In genomic region chr15:72740202-72740601, GRCh38 we compare ENCODE assay signal across 12 cellular contexts. TPM values are rescaled to one million over a fixed set of nuclear protein-coding genes. Genes with fewer than 3 reads are reported as not detected.
DNase-seq lines count a peak whose midpoint lies in the region; ATAC-seq lines count a peak whose summit lies in the region.
"Had no signal": no experiment of that assay in that cellular context is flagged by ENCODE, and none has a peak within 500 bp of the region (broad histone marks: within the 10 kb centered on the region; RNA-seq: fewer than 3 reads in every experiment).

No MANE protein-coding gene starts in this region.

- H3K36me3 ChIP-seq in SJSA1, result peaks cover 31% of the 10 kb centered on the region

- no peaks in the 10 kb centered on the region; the same call in 1 of the 2 replicates for H3K4me1 ChIP-seq in SJSA1 (replicated peaks)

- H3K4me3 Mint-ChIP-seq in activated naive CD4-positive, alpha-beta T cell treated with anti-CD3 and anti-CD28 coated beads, Interleukin-2, amount 10 ng/mL, durations not matched to agents 7 days and 5 days, result peak overlapping the region; percentile 3
- H3K4me3 Mint-ChIP-seq in stimulated activated naive CD8-positive, alpha-beta T cell treated with anti-CD3 and anti-CD28 coated beads, Interleukin-15, Interleukin-2, amounts not matched to agents 100 ng/mL and 50 ng/mL, for 24 hours, result peak overlapping the region; percentile 42

- H3K9me3 Mint-ChIP-seq in activated naive CD4-positive, alpha-beta T cell treated with anti-CD3 and anti-CD28 coated beads, Interleukin-2, amount 10 ng/mL, durations not matched to agents 7 days and 5 days, result no peaks in the 10 kb centered on the region
- no peaks in the 10 kb centered on the region for H3K9me3 Mint-ChIP-seq in stimulated activated naive CD8-positive, alpha-beta T cell treated with anti-CD3 and anti-CD28 coated beads, Interleukin-15, Interleukin-2, amounts not matched to agents 100 ng/mL and 50 ng/mL, for 24 hours
- H3K9me3 Mint-ChIP-seq: IgD-negative memory B cell had no signal

- H3K9me3 ChIP-seq in SJSA1 (replicated peaks), result no peaks in the 10 kb centered on the region

- no peak for DNase-seq in activated naive CD4-positive, alpha-beta T cell treated with anti-CD3 and anti-CD28 coated beads, Interleukin-2, amount 10 ng/mL, durations not matched to agents 7 days and 5 days
- DNase-seq in activated naive CD4-positive, alpha-beta T cell treated with Interleukin-2 at 50 U/mL for 16 hours, result no peak
- DNase-seq in SJSA1 (ENCODE audit: low read depth in 1 of 2, low spot score in 2 of 2), result peak in 1 of 2 experiments; percentile 28
- no peak for DNase-seq in NCI-H2171 (lab: John Stamatoyannopoulos, UW)
- no peak for DNase-seq in GOT3 (lab: John Stamatoyannopoulos, UW)
- no peak for DNase-seq in glomerular visceral epithelial cell (ENCODE audit: extremely low spot score)
- DNase-seq: AML-193 had no signal

- peak overlapping the region; percentile 79 for H3K27ac Mint-ChIP-seq in activated naive CD4-positive, alpha-beta T cell treated with anti-CD3 and anti-CD28 coated beads, Interleukin-2, amount 10 ng/mL, durations not matched to agents 7 days and 5 days
- peak overlapping the region; percentile 57 for H3K27ac Mint-ChIP-seq in stimulated activated naive CD8-positive, alpha-beta T cell treated with anti-CD3 and anti-CD28 coated beads, Interleukin-15, Interleukin-2, amounts not matched to agents 100 ng/mL and 50 ng/mL, for 24 hours

- peak overlapping the region; percentile 40 for H3K27ac ChIP-seq in SJSA1
- H3K27ac ChIP-seq: parathyroid adenoma had no signal

- peaks cover 50% of the 10 kb centered on the region for H3K36me3 Mint-ChIP-seq in activated naive CD4-positive, alpha-beta T cell treated with anti-CD3 and anti-CD28 coated beads, Interleukin-2, amount 10 ng/mL, durations not matched to agents 7 days and 5 days
- H3K36me3 Mint-ChIP-seq in stimulated activated naive CD8-positive, alpha-beta T cell treated with anti-CD3 and anti-CD28 coated beads, Interleukin-15, Interleukin-2, amounts not matched to agents 100 ng/mL and 50 ng/mL, for 24 hours (ENCODE audit: low read depth), result peaks cover 53% of the 10 kb centered on the region

- no peaks in the 10 kb centered on the region for H3K27me3 ChIP-seq in SJSA1 (replicated peaks)

- CTCF ChIA-PET in activated naive CD4-positive, alpha-beta T cell treated with anti-CD3 and anti-CD28 coated beads, Interleukin-2, amount 10 ng/mL, durations not matched to agents 7 days and 5 days (lab: Charles Lee), result interaction anchor here (0.6 to 3.0 kb wide), 6 partner anchors 9 to 526 kb away, joined by 3 to 25 read pairs (median 3); no protein-coding TSS in a partner anchor

- H3K27me3 Mint-ChIP-seq in activated naive CD4-positive, alpha-beta T cell treated with anti-CD3 and anti-CD28 coated beads, Interleukin-2, amount 10 ng/mL, durations not matched to agents 7 days and 5 days, result no peaks in the 10 kb centered on the region
- H3K27me3 Mint-ChIP-seq in stimulated activated naive CD8-positive, alpha-beta T cell treated with anti-CD3 and anti-CD28 coated beads, Interleukin-15, Interleukin-2, amounts not matched to agents 100 ng/mL and 50 ng/mL, for 24 hours, result no peaks in the 10 kb centered on the region
- H3K27me3 Mint-ChIP-seq: IgD-negative memory B cell had no signal

- H3K4me1 Mint-ChIP-seq in activated naive CD4-positive, alpha-beta T cell treated with anti-CD3 and anti-CD28 coated beads, Interleukin-2, amount 10 ng/mL, durations not matched to agents 7 days and 5 days, result peaks cover 42% of the 10 kb centered on the region
- H3K4me1 Mint-ChIP-seq in stimulated activated naive CD8-positive, alpha-beta T cell treated with anti-CD3 and anti-CD28 coated beads, Interleukin-15, Interleukin-2, amounts not matched to agents 100 ng/mL and 50 ng/mL, for 24 hours (ENCODE audit: low read depth), result peaks cover 29% of the 10 kb centered on the region

- peak; percentile 71 for ATAC-seq in HG02798 (IDR thresholded peaks at IDR 0.05; ENCODE audit: poor library complexity, unreplicated experiment)

- H3K4me3 ChIP-seq in SJSA1, result no peak overlapping the region

RNA-seq across cellular contexts. Expression of gene ADPGK, which starts 43.4 kb away (rescaled TPM):
- 57.7 and 83.8 TPM in 2 replicates for total RNA-seq in SJSA1 (2014; rRNA removed; shearing (Covaris generic))

RNA-seq across cellular contexts. Expression of gene BBS4, which starts 54.2 kb away (rescaled TPM):
- total RNA-seq in SJSA1 (2014; rRNA removed; shearing (Covaris generic)), result 14.4 and 18.5 TPM in 2 replicates

RNA-seq across cellular contexts. Expression of gene HIGD2B, which starts 54.2 kb away (rescaled TPM):
- not detected in 2 replicates for total RNA-seq in SJSA1 (2014; rRNA removed; shearing (Covaris generic))
- total RNA-seq: chondrocyte had no signal
